14 cellular contexts compared by ENCODE assay signal in genomic region chr3:123104550-123104949, GRCh38. TPM values are rescaled to one million over a fixed set of nuclear protein-coding genes. Genes with fewer than 3 reads are reported as not detected.
DNase-seq lines count a peak whose midpoint lies in the region; ATAC-seq and TF ChIP-seq lines count a peak whose summit lies in the region.
"Had no signal": no experiment of that assay in that cellular context is flagged by ENCODE, and none has a peak within 500 bp of the region (broad histone marks: within the 10 kb centered on the region; RNA-seq: fewer than 3 reads in every experiment).

No MANE protein-coding gene starts in this region.

- no peak overlapping the region for H3K4me3 Mint-ChIP-seq in activated CD8-positive, alpha-beta T cell treated with anti-CD3 and anti-CD28 coated beads, Interleukin-2, amount 10 ng/mL, durations not matched to agents 7 days and 5 days
- no peak overlapping the region for H3K4me3 Mint-ChIP-seq in activated CD8-positive, alpha-beta T cell treated with anti-CD3 and anti-CD28 coated beads for 36 hours
- H3K4me3 Mint-ChIP-seq: natural killer cell; T-helper 1 cell treated with Interleukin-12 subunit alpha and Interleukin-12 subunit beta and Interleukin-4 antibody, amounts not matched to agents 30 μg/mL and 1 μg/mL, for 36 hours had no signal

- no peaks in the 10 kb centered on the region for H3K9me3 Mint-ChIP-seq in activated CD8-positive, alpha-beta T cell treated with anti-CD3 and anti-CD28 coated beads, Interleukin-2, amount 10 ng/mL, durations not matched to agents 7 days and 5 days (ENCODE audit: insufficient read depth)
- no peaks in the 10 kb centered on the region for H3K9me3 Mint-ChIP-seq in activated CD8-positive, alpha-beta T cell treated with anti-CD3 and anti-CD28 coated beads for 36 hours
- H3K9me3 Mint-ChIP-seq: natural killer cell; T-helper 1 cell treated with Interleukin-12 subunit alpha and Interleukin-12 subunit beta and Interleukin-4 antibody, amounts not matched to agents 30 μg/mL and 1 μg/mL, for 36 hours had no signal

- peaks cover 77% of the 10 kb centered on the region for H3K36me3 ChIP-seq in RWPE2 (ENCODE audit: low read depth)

- CTCF ChIA-PET in activated CD8-positive, alpha-beta T cell treated with anti-CD3 and anti-CD28 coated beads, Interleukin-2, amount 10 ng/mL, durations not matched to agents 7 days and 5 days (lab: Charles Lee): no interaction called here
- CTCF ChIA-PET in activated CD8-positive, alpha-beta T cell treated with anti-CD3 and anti-CD28 coated beads for 36 hours (lab: Charles Lee): no interaction called here

- H3K4me1 Mint-ChIP-seq in activated CD8-positive, alpha-beta T cell treated with anti-CD3 and anti-CD28 coated beads, Interleukin-2, amount 10 ng/mL, durations not matched to agents 7 days and 5 days (ENCODE audit: low read depth): no peaks in the 10 kb centered on the region
- no peaks in the 10 kb centered on the region for H3K4me1 Mint-ChIP-seq in activated CD8-positive, alpha-beta T cell treated with anti-CD3 and anti-CD28 coated beads for 36 hours (ENCODE audit: low read depth)
- H3K4me1 Mint-ChIP-seq: natural killer cell had no signal

- no peaks in the 10 kb centered on the region for H3K4me1 ChIP-seq in RWPE2 (ENCODE audit: insufficient read depth, poor library complexity, severe bottlenecking)

- DNase-seq in activated CD8-positive, alpha-beta T cell treated with anti-CD3 and anti-CD28 coated beads, Interleukin-2, amount 10 ng/mL, durations not matched to agents 7 days and 5 days: no peak
- no peak for DNase-seq in activated CD8-positive, alpha-beta T cell treated with anti-CD3 and anti-CD28 coated beads for 36 hours
- no peak for DNase-seq in RWPE2 (ENCODE audit: low spot score)
- peak; percentile 81 for DNase-seq in fibroblast of the aortic adventitia (ENCODE audit: low read depth)
- DNase-seq in stimulated activated naive CD8-positive, alpha-beta T cell treated with anti-CD3 and anti-CD28 coated beads, Interleukin-15, Interleukin-2, amounts not matched to agents 100 U/mL and 50 U/mL, for 24 hours: no peak
- DNase-seq in 8988T: no peak
- DNase-seq in NCI-H146 (lab: John Stamatoyannopoulos, UW): no peak
- DNase-seq: activated CD8-positive, alpha-beta memory T cell treated with anti-CD3 and anti-CD28 coated beads, Interleukin-2, amount 50 U/mL, for 48 hours; natural killer cell; NCI-H524 treated with DMSO at 0.1 percent for 48 hours; stimulated activated CD4-positive, alpha-beta T cell treated with anti-CD3 and anti-CD28 coated beads, Interleukin-1b, Interleukin-23, amount 100 ng/mL, for 48 hours had no signal

- H3K27ac Mint-ChIP-seq in activated CD8-positive, alpha-beta T cell treated with anti-CD3 and anti-CD28 coated beads, Interleukin-2, amount 10 ng/mL, durations not matched to agents 7 days and 5 days: peak overlapping the region; percentile 12
- no peak overlapping the region for H3K27ac Mint-ChIP-seq in activated CD8-positive, alpha-beta T cell treated with anti-CD3 and anti-CD28 coated beads for 36 hours
- H3K27ac Mint-ChIP-seq: natural killer cell; T-helper 1 cell treated with Interleukin-12 subunit alpha and Interleukin-12 subunit beta and Interleukin-4 antibody, amounts not matched to agents 30 μg/mL and 1 μg/mL, for 36 hours had no signal

- no peak for ATAC-seq in activated CD8-positive, alpha-beta T cell treated with anti-CD3 and anti-CD28 coated beads, Interleukin-2, amount 10 ng/mL, durations not matched to agents 7 days and 5 days
- ATAC-seq in activated CD8-positive, alpha-beta T cell treated with anti-CD3 and anti-CD28 coated beads for 36 hours: no peak
- ATAC-seq in RWPE2 (ENCODE audit: low read depth) (peak; percentile 78), GM21737 (IDR thresholded peaks at IDR 0.05; ENCODE audit: unreplicated experiment) (no peak)
- ATAC-seq in stimulated activated naive CD8-positive, alpha-beta T cell treated with anti-CD3 and anti-CD28 coated beads, Interleukin-15, Interleukin-2, amounts not matched to agents 100 U/mL and 50 U/mL, for 24 hours: peak; percentile 36
- ATAC-seq: natural killer cell had no signal

- H3K9me3 ChIP-seq in RWPE2 (ENCODE audit: severe bottlenecking): no peaks in the 10 kb centered on the region
- H3K9me3 ChIP-seq: thoracic aorta had no signal

- H3K36me3 Mint-ChIP-seq in activated CD8-positive, alpha-beta T cell treated with anti-CD3 and anti-CD28 coated beads, Interleukin-2, amount 10 ng/mL, durations not matched to agents 7 days and 5 days (ENCODE audit: low read depth): peaks cover 15% of the 10 kb centered on the region
- H3K36me3 Mint-ChIP-seq in activated CD8-positive, alpha-beta T cell treated with anti-CD3 and anti-CD28 coated beads for 36 hours (ENCODE audit: low read depth): peaks cover 33% of the 10 kb centered on the region
- H3K36me3 Mint-ChIP-seq: natural killer cell had no signal

- POLR2A ChIA-PET in activated CD8-positive, alpha-beta T cell treated with anti-CD3 and anti-CD28 coated beads, Interleukin-2, amount 10 ng/mL, durations not matched to agents 7 days and 5 days (lab: Charles Lee): interaction anchor here (0.6 kb wide), 2 partner anchors 529 to 635 kb away, joined by 3 to 4 read pairs; no protein-coding TSS in a partner anchor
- POLR2A ChIA-PET in activated CD8-positive, alpha-beta T cell treated with anti-CD3 and anti-CD28 coated beads for 36 hours (lab: Charles Lee): no interaction called here

- H3K27ac ChIP-seq in RWPE2 (ENCODE audit: poor library complexity, severe bottlenecking): no peak overlapping the region
- H3K27ac ChIP-seq: thoracic aorta had no signal

- TF ChIP-seq CTCF in activated CD8-positive, alpha-beta T cell treated with anti-CD3 and anti-CD28 coated beads for 36 hours (IDR thresholded peaks at IDR 0.05): no peak
- TF ChIP-seq CTCF in RWPE2 (IDR thresholded peaks at IDR 0.05; ENCODE audit: poor library complexity, severe bottlenecking): no peak
- no peak for TF ChIP-seq CTCF in fibroblast of the aortic adventitia (IDR thresholded peaks at IDR 0.05; ENCODE audit: insufficient read depth, low read length)

- intact Hi-C loops in activated CD8-positive, alpha-beta T cell treated with anti-CD3 and anti-CD28 coated beads for 36 hours (cut with micrococcal nuclease): no loop called here

- H3K27me3 Mint-ChIP-seq in activated CD8-positive, alpha-beta T cell treated with anti-CD3 and anti-CD28 coated beads, Interleukin-2, amount 10 ng/mL, durations not matched to agents 7 days and 5 days (ENCODE audit: low read depth): no peaks in the 10 kb centered on the region
- H3K27me3 Mint-ChIP-seq in activated CD8-positive, alpha-beta T cell treated with anti-CD3 and anti-CD28 coated beads for 36 hours: no peaks in the 10 kb centered on the region

- H3K27me3 ChIP-seq in RWPE2 (ENCODE audit: insufficient read depth, poor library complexity, severe bottlenecking): no peaks in the 10 kb centered on the region

- H3K4me3 ChIP-seq in RWPE2 (ENCODE audit: severe bottlenecking) (no peak overlapping the region), fibroblast of the aortic adventitia (ENCODE audit: low read depth, low read length) (no peak overlapping the region)
- H3K4me3 ChIP-seq: thoracic aorta had no signal

RNA-seq across cellular contexts. Expression of gene PDIA5, which starts 37.7 kb away (rescaled TPM):
- 10 to 100 TPM in 1 of 2 experiments, 1 to 10 TPM in 1; 8.8 to 11.4 TPM for total RNA-seq in activated CD8-positive, alpha-beta T cell treated with anti-CD3 and anti-CD28 coated beads, Interleukin-2, amount 10 ng/mL, durations not matched to agents 7 days and 5 days
- total RNA-seq in activated CD8-positive, alpha-beta T cell treated with anti-CD3 and anti-CD28 coated beads for 36 hours: 10 to 100 TPM; 17.9 to 19.0 TPM
- total RNA-seq in fibroblast of the aortic adventitia (ENCODE audit: low replicate concordance): 43.9 and 59.1 TPM in 2 replicates

Comparison
In these comparisons a context has a peak if more than half of its experiments do, and no peak if none do; other contexts are left out.
1. ATAC-seq: peak in RWPE2 (single experiment) and stimulated activated naive CD8-positive, alpha-beta T cell treated with anti-CD3 and anti-CD28 coated beads, Interleukin-15, Interleukin-2, amounts not matched to agents 100 U/mL and 50 U/mL, for 24 hours (single experiment); none in activated CD8-positive, alpha-beta T cell treated with anti-CD3 and anti-CD28 coated beads, Interleukin-2, amount 10 ng/mL, durations not matched to agents 7 days and 5 days (single experiment), activated CD8-positive, alpha-beta T cell treated with anti-CD3 and anti-CD28 coated beads for 36 hours (single experiment) and GM21737 (single experiment).